Comparison of ENCODE assay signal across 1 cellular context in the genomic region with DNA sequence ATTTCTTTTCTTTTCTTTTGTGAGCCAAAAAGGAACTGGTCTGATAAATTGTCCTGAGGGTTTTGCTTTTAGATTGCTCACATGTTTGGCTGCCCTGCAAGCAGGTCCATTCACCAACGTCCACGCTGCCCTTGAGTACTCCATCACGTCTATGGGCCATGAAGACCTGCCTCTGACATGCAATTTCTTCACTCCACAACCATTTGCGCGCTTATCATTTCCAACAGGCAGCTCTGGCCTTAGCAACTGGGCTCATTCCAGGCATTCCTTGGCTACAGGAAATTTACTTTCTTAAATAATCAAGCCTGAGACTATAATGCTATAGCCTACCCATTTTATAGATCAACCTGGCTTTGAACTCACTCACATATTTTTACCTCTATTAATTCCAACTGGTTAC.
TF ChIP-seq lines count a peak whose summit lies in the region.

No MANE protein-coding gene starts in this region.

TF ChIP-seq in WTC11, 78 proteins besides CTCF, POLR2A, EP300 and RAD21 (continued from another document):
- TF ChIP-seq, protein P1, sequence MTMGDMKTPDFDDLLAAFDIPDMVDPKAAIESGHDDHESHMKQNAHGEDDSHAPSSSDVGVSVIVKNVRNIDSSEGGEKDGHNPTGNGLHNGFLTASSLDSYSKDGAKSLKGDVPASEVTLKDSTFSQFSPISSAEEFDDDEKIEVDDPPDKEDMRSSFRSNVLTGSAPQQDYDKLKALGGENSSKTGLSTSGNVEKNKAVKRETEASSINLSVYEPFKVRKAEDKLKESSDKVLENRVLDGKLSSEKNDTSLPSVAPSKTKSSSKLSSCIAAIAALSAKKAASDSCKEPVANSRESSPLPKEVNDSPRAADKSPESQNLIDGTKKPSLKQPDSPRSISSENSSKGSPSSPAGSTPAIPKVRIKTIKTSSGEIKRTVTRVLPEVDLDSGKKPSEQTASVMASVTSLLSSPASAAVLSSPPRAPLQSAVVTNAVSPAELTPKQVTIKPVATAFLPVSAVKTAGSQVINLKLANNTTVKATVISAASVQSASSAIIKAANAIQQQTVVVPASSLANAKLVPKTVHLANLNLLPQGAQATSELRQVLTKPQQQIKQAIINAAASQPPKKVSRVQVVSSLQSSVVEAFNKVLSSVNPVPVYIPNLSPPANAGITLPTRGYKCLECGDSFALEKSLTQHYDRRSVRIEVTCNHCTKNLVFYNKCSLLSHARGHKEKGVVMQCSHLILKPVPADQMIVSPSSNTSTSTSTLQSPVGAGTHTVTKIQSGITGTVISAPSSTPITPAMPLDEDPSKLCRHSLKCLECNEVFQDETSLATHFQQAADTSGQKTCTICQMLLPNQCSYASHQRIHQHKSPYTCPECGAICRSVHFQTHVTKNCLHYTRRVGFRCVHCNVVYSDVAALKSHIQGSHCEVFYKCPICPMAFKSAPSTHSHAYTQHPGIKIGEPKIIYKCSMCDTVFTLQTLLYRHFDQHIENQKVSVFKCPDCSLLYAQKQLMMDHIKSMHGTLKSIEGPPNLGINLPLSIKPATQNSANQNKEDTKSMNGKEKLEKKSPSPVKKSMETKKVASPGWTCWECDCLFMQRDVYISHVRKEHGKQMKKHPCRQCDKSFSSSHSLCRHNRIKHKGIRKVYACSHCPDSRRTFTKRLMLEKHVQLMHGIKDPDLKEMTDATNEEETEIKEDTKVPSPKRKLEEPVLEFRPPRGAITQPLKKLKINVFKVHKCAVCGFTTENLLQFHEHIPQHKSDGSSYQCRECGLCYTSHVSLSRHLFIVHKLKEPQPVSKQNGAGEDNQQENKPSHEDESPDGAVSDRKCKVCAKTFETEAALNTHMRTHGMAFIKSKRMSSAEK (CRISPR knock-in tag; IDR thresholded peaks at IDR 0.05; ENCODE audit: borderline replicate concordance), result no peak
- TF ChIP-seq ZSCAN18 (CRISPR knock-in tag; IDR thresholded peaks at IDR 0.05), result no peak
- no peak for TF ChIP-seq IRF1 (CRISPR knock-in tag; IDR thresholded peaks at IDR 0.05)
- no peak for TF ChIP-seq ETV6 (CRISPR knock-in tag; IDR thresholded peaks at IDR 0.05)
- TF ChIP-seq ATF1 (CRISPR knock-in tag; IDR thresholded peaks at IDR 0.05), result no peak
- no peak for TF ChIP-seq ZNF263 (CRISPR knock-in tag; IDR thresholded peaks at IDR 0.05; ENCODE audit: low read depth)
